Comparison of ENCODE assay signal across 1 cellular context in genomic region chr15:64095795-64096485, GRCh38.
TF ChIP-seq lines count a peak whose summit lies in the region.

A gene with protein sequence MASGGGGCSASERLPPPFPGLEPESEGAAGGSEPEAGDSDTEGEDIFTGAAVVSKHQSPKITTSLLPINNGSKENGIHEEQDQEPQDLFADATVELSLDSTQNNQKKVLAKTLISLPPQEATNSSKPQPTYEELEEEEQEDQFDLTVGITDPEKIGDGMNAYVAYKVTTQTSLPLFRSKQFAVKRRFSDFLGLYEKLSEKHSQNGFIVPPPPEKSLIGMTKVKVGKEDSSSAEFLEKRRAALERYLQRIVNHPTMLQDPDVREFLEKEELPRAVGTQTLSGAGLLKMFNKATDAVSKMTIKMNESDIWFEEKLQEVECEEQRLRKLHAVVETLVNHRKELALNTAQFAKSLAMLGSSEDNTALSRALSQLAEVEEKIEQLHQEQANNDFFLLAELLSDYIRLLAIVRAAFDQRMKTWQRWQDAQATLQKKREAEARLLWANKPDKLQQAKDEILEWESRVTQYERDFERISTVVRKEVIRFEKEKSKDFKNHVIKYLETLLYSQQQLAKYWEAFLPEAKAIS (plus strand): TSS chr15:64095982. CDS start chr15:64096014, 32 bp downstream.

TF ChIP-seq in HepG2, 621 proteins besides CTCF, POLR2A, EP300 and RAD21 (continued from another document and continues in another):
- no peak for TF ChIP-seq HNF1A (IDR thresholded peaks at IDR 0.05; ENCODE audit: low read depth)
- peak; percentile 73; the same call in 1 of the 2 replicates for TF ChIP-seq HNF1A (CRISPR knock-in tag; IDR thresholded peaks at IDR 0.05; ENCODE audit: borderline replicate concordance)
- peak; percentile 96 for TF ChIP-seq RBM39 (IDR thresholded peaks at IDR 0.05; ENCODE audit: low read depth, low read length, poor library complexity, severe bottlenecking)
- TF ChIP-seq ZSCAN12 (CRISPR knock-in tag; IDR thresholded peaks at IDR 0.05): no peak
- peak; percentile 64 for TF ChIP-seq ZMYM4 (CRISPR knock-in tag; IDR thresholded peaks at IDR 0.05)
- peak; percentile 91 for TF ChIP-seq SALL1 (CRISPR knock-in tag; IDR thresholded peaks at IDR 0.05)
- TF ChIP-seq MTA3 (CRISPR knock-in tag; IDR thresholded peaks at IDR 0.05): no peak
- TF ChIP-seq TAF1 (CRISPR knock-in tag; IDR thresholded peaks at IDR 0.05): peak; percentile 98
- TF ChIP-seq ZNF260 (CRISPR knock-in tag; IDR thresholded peaks at IDR 0.05; ENCODE audit: borderline replicate concordance, low read depth): no peak
- TF ChIP-seq PCBP2 (optimal IDR thresholded peaks at IDR 0.05; ENCODE audit: low read depth, low read length, poor library complexity, severe bottlenecking): no peak
- TF ChIP-seq TOPORS (CRISPR knock-in tag; IDR thresholded peaks at IDR 0.05): peak; percentile 51; the same call in 1 of the 2 replicates
- TF ChIP-seq, protein P1, sequence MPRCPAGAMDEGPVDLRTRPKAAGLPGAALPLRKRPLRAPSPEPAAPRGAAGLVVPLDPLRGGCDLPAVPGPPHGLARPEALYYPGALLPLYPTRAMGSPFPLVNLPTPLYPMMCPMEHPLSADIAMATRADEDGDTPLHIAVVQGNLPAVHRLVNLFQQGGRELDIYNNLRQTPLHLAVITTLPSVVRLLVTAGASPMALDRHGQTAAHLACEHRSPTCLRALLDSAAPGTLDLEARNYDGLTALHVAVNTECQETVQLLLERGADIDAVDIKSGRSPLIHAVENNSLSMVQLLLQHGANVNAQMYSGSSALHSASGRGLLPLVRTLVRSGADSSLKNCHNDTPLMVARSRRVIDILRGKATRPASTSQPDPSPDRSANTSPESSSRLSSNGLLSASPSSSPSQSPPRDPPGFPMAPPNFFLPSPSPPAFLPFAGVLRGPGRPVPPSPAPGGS (CRISPR knock-in tag; IDR thresholded peaks at IDR 0.05): peak; percentile 47; the same call in 1 of the 2 replicates
- peak; percentile 35; the same call in 1 of the 2 replicates for TF ChIP-seq DR1 (CRISPR knock-in tag; IDR thresholded peaks at IDR 0.05)
- peak; percentile 84; the same call in 1 of the 2 replicates for TF ChIP-seq MTERF4 (CRISPR knock-in tag; IDR thresholded peaks at IDR 0.05)
- TF ChIP-seq RCOR2 (CRISPR knock-in tag; IDR thresholded peaks at IDR 0.05): no peak
- TF ChIP-seq KAT2B (IDR thresholded peaks at IDR 0.05; ENCODE audit: borderline replicate concordance, low read depth, low read length): no peak
- TF ChIP-seq FOXA1 (IDR thresholded peaks at IDR 0.05): no peak
- no peak for TF ChIP-seq FOXA1 (CRISPR knock-in tag; IDR thresholded peaks at IDR 0.05)
- TF ChIP-seq PLRG1 (conservative IDR thresholded peaks at IDR 0.05): no peak
- peak; percentile 8; the same call in 1 of the 2 replicates for TF ChIP-seq ZNF234 (CRISPR knock-in tag; conservative IDR thresholded peaks at IDR 0.05)
- TF ChIP-seq ZNF550 (CRISPR knock-in tag; IDR thresholded peaks at IDR 0.05; ENCODE audit: borderline replicate concordance): no peak
- 0 out of 2 replicates have a peak, but pooled peaks have one; percentile 23 for TF ChIP-seq ZMYM3 (CRISPR knock-in tag; IDR thresholded peaks at IDR 0.05)
- TF ChIP-seq KAT8 (CRISPR knock-in tag; IDR thresholded peaks at IDR 0.05): peak; percentile 95
- TF ChIP-seq KDM4B (CRISPR knock-in tag; IDR thresholded peaks at IDR 0.05): peak; percentile 83
- peak; percentile 95 for TF ChIP-seq KMT2B (CRISPR knock-in tag; IDR thresholded peaks at IDR 0.05)
- TF ChIP-seq LCORL (IDR thresholded peaks at IDR 0.05): no peak
- TF ChIP-seq LCORL (CRISPR knock-in tag; IDR thresholded peaks at IDR 0.05): no peak
- no peak for TF ChIP-seq ZNF30 (CRISPR knock-in tag; IDR thresholded peaks at IDR 0.05)
- TF ChIP-seq ZNF746 (CRISPR knock-in tag; IDR thresholded peaks at IDR 0.05): no peak
- TF ChIP-seq MED8 (CRISPR knock-in tag; IDR thresholded peaks at IDR 0.05; ENCODE audit: insufficient replicate concordance): peak; percentile 59
- TF ChIP-seq SRSF9 (IDR thresholded peaks at IDR 0.05; ENCODE audit: borderline replicate concordance, insufficient read depth, low read depth, low read length, poor library complexity, severe bottlenecking): no peak
- no peak for TF ChIP-seq ZNF256 (CRISPR knock-in tag; conservative IDR thresholded peaks at IDR 0.05)
- peak; percentile 91 for TF ChIP-seq PRPF4 (IDR thresholded peaks at IDR 0.05; ENCODE audit: low read depth, low read length, poor library complexity, severe bottlenecking)
- 0 out of 2 replicates have a peak, but pooled peaks have one; percentile 15 for TF ChIP-seq MNT (IDR thresholded peaks at IDR 0.05)
- peak; percentile 70; the same call in 1 of the 2 replicates for TF ChIP-seq FOXA3 (CRISPR knock-in tag; IDR thresholded peaks at IDR 0.05)
- peak; percentile 65; the same call in 1 of the 2 replicates for TF ChIP-seq ZNF552 (CRISPR knock-in tag; IDR thresholded peaks at IDR 0.05; ENCODE audit: borderline replicate concordance)
- TF ChIP-seq SMAD1 (CRISPR knock-in tag; IDR thresholded peaks at IDR 0.05; ENCODE audit: borderline replicate concordance, low read depth): no peak
- TF ChIP-seq KDM1A (CRISPR knock-in tag; IDR thresholded peaks at IDR 0.05): no peak
- 0 out of 2 replicates have a peak, but pooled peaks have one; percentile 79 for TF ChIP-seq ZNF33B (CRISPR knock-in tag; IDR thresholded peaks at IDR 0.05)
- TF ChIP-seq ZNF720 (CRISPR knock-in tag; IDR thresholded peaks at IDR 0.05): no peak
- peak; percentile 82; the same call in 1 of the 2 replicates for TF ChIP-seq ZKSCAN8 (CRISPR knock-in tag; IDR thresholded peaks at IDR 0.05; ENCODE audit: borderline replicate concordance)
- 0 out of 2 replicates have a peak, but pooled peaks have one; percentile 35 for TF ChIP-seq ISX (CRISPR knock-in tag; conservative IDR thresholded peaks at IDR 0.05)
- TF ChIP-seq ZNF367 (CRISPR knock-in tag; IDR thresholded peaks at IDR 0.05; ENCODE audit: borderline replicate concordance): no peak
- TF ChIP-seq, protein P2, sequence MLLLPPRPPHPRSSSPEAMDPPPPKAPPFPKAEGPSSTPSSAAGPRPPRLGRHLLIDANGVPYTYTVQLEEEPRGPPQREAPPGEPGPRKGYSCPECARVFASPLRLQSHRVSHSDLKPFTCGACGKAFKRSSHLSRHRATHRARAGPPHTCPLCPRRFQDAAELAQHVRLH (CRISPR knock-in tag; IDR thresholded peaks at IDR 0.05; ENCODE audit: borderline replicate concordance, low read depth): peak; percentile 90; the same call in 1 of the 2 replicates
- 0 out of 2 replicates have a peak, but pooled peaks have one; percentile 40 for TF ChIP-seq ZBTB34 (CRISPR knock-in tag; IDR thresholded peaks at IDR 0.05)
- peak; percentile 88; the same call in 1 of the 2 replicates for TF ChIP-seq SNAPC4 (CRISPR knock-in tag; IDR thresholded peaks at IDR 0.05)
- no peak for TF ChIP-seq ZNF709 (CRISPR knock-in tag; IDR thresholded peaks at IDR 0.05)
- TF ChIP-seq MBD4 (IDR thresholded peaks at IDR 0.05; ENCODE audit: borderline replicate concordance, low read length): no peak
- 0 out of 2 replicates have a peak, but pooled peaks have one; percentile 42 for TF ChIP-seq ZNF276 (CRISPR knock-in tag; IDR thresholded peaks at IDR 0.05; ENCODE audit: low read depth)
